In genomic region chr12:8609061-8609570, GRCh38 we compare ENCODE assay signal across 7 cellular contexts. TPM values are rescaled to one million over a fixed set of nuclear protein-coding genes. Genes with fewer than 3 reads are reported as not detected.
DNase-seq lines count a peak whose midpoint lies in the region; ATAC-seq and TF ChIP-seq lines count a peak whose summit lies in the region.

No MANE protein-coding gene starts in this region.

- H3K4me3 ChIP-seq in HAP-1: no peak overlapping the region
- peak overlapping the region; percentile 72 for H3K4me3 ChIP-seq in OCI-LY7 (ENCODE audit: low read depth, low read length, poor library complexity, severe bottlenecking)
- no peak overlapping the region for H3K4me3 ChIP-seq in mucosa of descending colon
- H3K4me3 ChIP-seq in lower leg skin (ENCODE audit: low read depth, poor library complexity, severe bottlenecking): no peak overlapping the region

- CTCF ChIA-PET in OCI-LY7 (lab: Charles Lee; ENCODE audit: unreplicated experiment): interaction anchor here (0.6 to 2.2 kb wide), 4 partner anchors 14 to 65 kb away, joined by 3 to 13 read pairs (median 4); no protein-coding TSS in a partner anchor

- H3K9me2 ChIP-seq in OCI-LY7 (ENCODE audit: insufficient read depth, low read length): no peaks in the 10 kb centered on the region

- in situ Hi-C loops in HAP-1 (cut with MboI; ENCODE audit: low sequenced_read_pairs): no loop called here

- H3K9me3 ChIP-seq in HAP-1 (no peaks in the 10 kb centered on the region), OCI-LY7 (ENCODE audit: low read length) (no peaks in the 10 kb centered on the region), mucosa of descending colon (no peaks in the 10 kb centered on the region)

- TF ChIP-seq POLR2A in lower leg skin (IDR thresholded peaks at IDR 0.05): no peak

- no peaks in the 10 kb centered on the region for H4K20me1 ChIP-seq in OCI-LY7 (ENCODE audit: insufficient read depth, low read length)

- H3K79me2 ChIP-seq in OCI-LY7 (ENCODE audit: insufficient read depth, low read depth, low read length): peaks cover 52% of the 10 kb centered on the region; the same call in 1 of the 2 replicates

- no peaks in the 10 kb centered on the region for H3K4me1 ChIP-seq in HAP-1
- peaks cover 45% of the 10 kb centered on the region for H3K4me1 ChIP-seq in OCI-LY7 (ENCODE audit: insufficient read depth, low read length, poor library complexity, severe bottlenecking)
- no peaks in the 10 kb centered on the region for H3K4me1 ChIP-seq in mucosa of descending colon (ENCODE audit: low read depth)

- POLR2A ChIA-PET in OCI-LY7 (lab: Charles Lee): interaction anchor here (0.6 to 7.3 kb wide), 18 partner anchors 7 to 340 kb away, joined by 3 to 72 read pairs (median 6); partner anchors contain the start of gene M6PR

- TF ChIP-seq CTCF in OCI-LY7 (conservative IDR thresholded peaks at IDR 0.05; ENCODE audit: low read length) (peak; percentile 99), mucosa of descending colon (IDR thresholded peaks at IDR 0.05) (peak; percentile 13), lower leg skin (IDR thresholded peaks at IDR 0.05) (no peak)

- ATAC-seq in mucosa of descending colon: no peak
- ATAC-seq in GM18517 (IDR thresholded peaks at IDR 0.05; ENCODE audit: unreplicated experiment): no peak

- WGBS in lower leg skin, 2 donors: 15 to 17% methylated on average over 5 of the region's 5 CpGs

- H2AFZ ChIP-seq in OCI-LY7 (ENCODE audit: low read length): peak overlapping the region; percentile 89

- peak overlapping the region; percentile 95 for H3K4me2 ChIP-seq in OCI-LY7 (ENCODE audit: low read length)

- H3K36me3 ChIP-seq in HAP-1 (replicated peaks): no peaks in the 10 kb centered on the region
- H3K36me3 ChIP-seq in OCI-LY7 (ENCODE audit: insufficient read depth, low read length): peaks cover 41% of the 10 kb centered on the region
- H3K36me3 ChIP-seq in mucosa of descending colon (ENCODE audit: low read depth): no peaks in the 10 kb centered on the region

- no peaks in the 10 kb centered on the region for H3K27me3 ChIP-seq in HAP-1 (ENCODE audit: low read depth)

- DNase-seq in DMS114 treated with DMSO at 0.1 percent for 48 hours (lab: John Stamatoyannopoulos, UW; ENCODE audit: unreplicated experiment) (peak; percentile 65), HAP-1 (ENCODE audit: low spot score in 2 of 2) (peak; percentile 57 to 59), OCI-LY7 (ENCODE audit: low spot score) (peak; percentile 67), dermis microvascular lymphatic vessel endothelial cell (ENCODE audit: low read depth in 2 of 2) (peak; percentile 16 to 52), mucosa of descending colon (peak in 1 of 3 donors; percentile 13), lower leg skin (ENCODE audit: low spot score in 2 of 2) (no peak)

- intact Hi-C loops in OCI-LY7 (cut with micrococcal nuclease; ENCODE audit: unreplicated experiment) (loop anchor here (1.0 kb wide), 1 partner anchor 65 kb away; no protein-coding TSS in a partner anchor), mucosa of descending colon (cut with DNase I, micrococcal nuclease) (no loop called here), lower leg skin (cut with DNase I; ENCODE audit: low total_unique reads) (no loop called here)

- peak overlapping the region; percentile 81 for H3K27ac ChIP-seq in OCI-LY7 (ENCODE audit: low read depth, low read length, poor library complexity, severe bottlenecking)

- no TSS peak for BruUV-seq in OCI-LY7 (replicated peaks; lab: Mats Ljungman, UMichigan)

RNA-seq across cellular contexts. Expression of gene AICDA, which starts 3.5 kb away (rescaled TPM):
- 30.0 and 32.4 TPM in 2 replicates for total RNA-seq in OCI-LY7 (2014; rRNA removed; shearing (Covaris generic))
- total RNA-seq in OCI-LY7 (2022) (38.5 and 55.9 TPM in 2 replicates), dermis microvascular lymphatic vessel endothelial cell (not detected in 2 replicates), mucosa of descending colon (not detected), lower leg skin (not detected)

RNA-seq across cellular contexts. Expression of gene MFAP5, which starts 53.5 kb away (rescaled TPM):
- total RNA-seq in OCI-LY7 (2014; rRNA removed; shearing (Covaris generic)): not detected in 2 replicates
- total RNA-seq in OCI-LY7 (2022) (not detected in 2 replicates), dermis microvascular lymphatic vessel endothelial cell (0.13 TPM in 1 of 2 replicates, not detected in the other), mucosa of descending colon (10 to 100 TPM; 10.7 to 43.1 (median 25.0) TPM), lower leg skin (100 to 1,000 TPM in 1 of 4 donors, 10 to 100 TPM in 3; 23.2 to 117 (median 33.2) TPM)

Comparison
In these comparisons a context has a peak if more than half of its experiments do, and no peak if none do; other contexts are left out.
1. DNase-seq: peak in DMS114 treated with DMSO at 0.1 percent for 48 hours (single experiment), HAP-1 (2 of 2), OCI-LY7 (single experiment) and dermis microvascular lymphatic vessel endothelial cell (2 of 2); none in lower leg skin (0 of 2).
2. CTCF ChIP-seq: peak in OCI-LY7 (single experiment) and mucosa of descending colon (single experiment); none in lower leg skin (0 of 3).
3. RNA of gene AICDA, which starts 3.5 kb away (total RNA-seq): 30.0 to 55.9 TPM in OCI-LY7; not detected in dermis microvascular lymphatic vessel endothelial cell, not detected in mucosa of descending colon and not detected in lower leg skin; every median in the first group is over 10 times any median in the second.
4. RNA of gene MFAP5, which starts 53.5 kb away (total RNA-seq): 23.2 to 117 TPM in lower leg skin and 10.7 to 43.1 TPM in mucosa of descending colon; not detected in OCI-LY7 and 0.13 TPM in dermis microvascular lymphatic vessel endothelial cell; every median in the first group is over 4 times any median in the second.